In genomic region chr2:136764397-136765255, GRCh38 we compare ENCODE assay signal across 11 cellular contexts. TPM values are rescaled to one million over a fixed set of nuclear protein-coding genes. Genes with fewer than 3 reads are reported as not detected.
DNase-seq lines count a peak whose midpoint lies in the region; ATAC-seq and TF ChIP-seq lines count a peak whose summit lies in the region.
"Had no signal": no experiment of that assay in that cellular context is flagged by ENCODE, and none has a peak within 500 bp of the region (broad histone marks: within the 10 kb centered on the region; RNA-seq: fewer than 3 reads in every experiment).

No MANE protein-coding gene starts in this region.

- peaks cover 15% of the 10 kb centered on the region for H3K4me1 Mint-ChIP-seq in osteocyte (ENCODE audit: unreplicated experiment)
- H3K4me1 Mint-ChIP-seq in stimulated activated effector memory CD8-positive, alpha-beta T cell treated with anti-CD3 and anti-CD28 coated beads, Interleukin-12 subunit alpha, Interleukin-12 subunit beta, amount 100 ng/mL, for 72 hours = peaks cover 6% of the 10 kb centered on the region

- peaks cover 62% of the 10 kb centered on the region for H3K27me3 Mint-ChIP-seq in osteocyte (ENCODE audit: unreplicated experiment)

- H3K9me3 ChIP-seq in SJCRH30 (replicated peaks) = no peaks in the 10 kb centered on the region

- no peak overlapping the region for H3K4me3 ChIP-seq in Jurkat, Clone E6-1 (ENCODE audit: low read length)
- H3K4me3 ChIP-seq in epithelial cell of proximal tubule (ENCODE audit: low read depth, low read length) = peak overlapping the region; percentile 49
- no peak overlapping the region for H3K4me3 ChIP-seq in SJCRH30

- DNase-seq in DMS53 treated with DMSO at 0.1 percent for 48 hours (lab: John Stamatoyannopoulos, UW; ENCODE audit: unreplicated experiment) = peak; percentile 1
- DNase-seq in Jurkat, Clone E6-1 (ENCODE audit: low read depth, low spot score) = peak; percentile 36
- DNase-seq in epithelial cell of proximal tubule (ENCODE audit: low read depth) = no peak
- DNase-seq in osteocyte (ENCODE audit: extremely low spot score, unreplicated experiment) = no peak
- DNase-seq in SJCRH30 = no peak
- DNase-seq in H4 (ENCODE audit: low spot score) = no peak
- DNase-seq in GDM1 (lab: John Stamatoyannopoulos, UW) = no peak
- no peak for DNase-seq in stimulated activated effector memory CD8-positive, alpha-beta T cell treated with anti-CD3 and anti-CD28 coated beads, Interleukin-12 subunit alpha, Interleukin-12 subunit beta, amount 100 ng/mL, for 72 hours (ENCODE audit: low spot score in 2 of 2)
- DNase-seq: dermis blood vessel endothelial cell had no signal

- TF ChIP-seq CTCF in epithelial cell of proximal tubule (conservative IDR thresholded peaks at IDR 0.05; ENCODE audit: low read depth, low read length) (no peak), osteocyte (IDR thresholded peaks at IDR 0.05) (no peak)

- no peaks in the 10 kb centered on the region for H3K4me1 ChIP-seq in SJCRH30

- no peaks in the 10 kb centered on the region for H3K36me3 ChIP-seq in SJCRH30

- H3K27ac ChIP-seq in SJCRH30 = no peak overlapping the region
- H3K27ac ChIP-seq: VCaP had no signal

- H3K4me3 Mint-ChIP-seq in osteocyte (ENCODE audit: unreplicated experiment) = peak overlapping the region; percentile 51
- H3K4me3 Mint-ChIP-seq in stimulated activated effector memory CD8-positive, alpha-beta T cell treated with anti-CD3 and anti-CD28 coated beads, Interleukin-12 subunit alpha, Interleukin-12 subunit beta, amount 100 ng/mL, for 72 hours = no peak overlapping the region

- no peaks in the 10 kb centered on the region for H3K36me3 Mint-ChIP-seq in osteocyte (ENCODE audit: unreplicated experiment)
- no peaks in the 10 kb centered on the region for H3K36me3 Mint-ChIP-seq in stimulated activated effector memory CD8-positive, alpha-beta T cell treated with anti-CD3 and anti-CD28 coated beads, Interleukin-12 subunit alpha, Interleukin-12 subunit beta, amount 100 ng/mL, for 72 hours

- peaks cover 3% of the 10 kb centered on the region for H3K9me3 Mint-ChIP-seq in osteocyte (ENCODE audit: unreplicated experiment)
- H3K9me3 Mint-ChIP-seq in stimulated activated effector memory CD8-positive, alpha-beta T cell treated with anti-CD3 and anti-CD28 coated beads, Interleukin-12 subunit alpha, Interleukin-12 subunit beta, amount 100 ng/mL, for 72 hours = no peaks in the 10 kb centered on the region

- no peak overlapping the region for H3K27ac Mint-ChIP-seq in osteocyte (ENCODE audit: unreplicated experiment)
- H3K27ac Mint-ChIP-seq in stimulated activated effector memory CD8-positive, alpha-beta T cell treated with anti-CD3 and anti-CD28 coated beads, Interleukin-12 subunit alpha, Interleukin-12 subunit beta, amount 100 ng/mL, for 72 hours = no peak overlapping the region

- no peak for ATAC-seq in stimulated activated effector memory CD8-positive, alpha-beta T cell treated with anti-CD3 and anti-CD28 coated beads, Interleukin-12 subunit alpha, Interleukin-12 subunit beta, amount 100 ng/mL, for 72 hours

- no peaks in the 10 kb centered on the region; the same call in 1 of the 2 replicates for H3K27me3 ChIP-seq in SJCRH30

RNA-seq across cellular contexts. Expression of gene THSD7B, which starts 0.7 kb away (rescaled TPM):
- 0.58 TPM for polyA plus RNA-seq in Jurkat, Clone E6-1 (2012; ENCODE audit: insufficient read depth, insufficient read length)
- total RNA-seq in epithelial cell of proximal tubule (0.81 and 1.4 TPM in 2 replicates), osteocyte (0.37 TPM in 1 of 2 replicates, not detected in the other)
- 0.18 and 0.25 TPM in 2 replicates for total RNA-seq in SJCRH30 (2014; rRNA removed; shearing (Covaris generic))
- total RNA-seq in H4 (2014; rRNA removed; shearing (Covaris generic)) = 0.23 and 0.35 TPM in 2 replicates
- total RNA-seq: Daoy had no signal

Comparison
In these comparisons a context has a peak if more than half of its experiments do, and no peak if none do; other contexts are left out.
1. DNase-seq: peak in DMS53 treated with DMSO at 0.1 percent for 48 hours (single experiment) and Jurkat, Clone E6-1 (single experiment); none in epithelial cell of proximal tubule (single experiment), osteocyte (single experiment), SJCRH30 (0 of 2), H4 (single experiment), GDM1 (single experiment) and stimulated activated effector memory CD8-positive, alpha-beta T cell treated with anti-CD3 and anti-CD28 coated beads, Interleukin-12 subunit alpha, Interleukin-12 subunit beta, amount 100 ng/mL, for 72 hours (0 of 2).